12 cellular contexts compared by ENCODE assay signal in the genomic region with DNA sequence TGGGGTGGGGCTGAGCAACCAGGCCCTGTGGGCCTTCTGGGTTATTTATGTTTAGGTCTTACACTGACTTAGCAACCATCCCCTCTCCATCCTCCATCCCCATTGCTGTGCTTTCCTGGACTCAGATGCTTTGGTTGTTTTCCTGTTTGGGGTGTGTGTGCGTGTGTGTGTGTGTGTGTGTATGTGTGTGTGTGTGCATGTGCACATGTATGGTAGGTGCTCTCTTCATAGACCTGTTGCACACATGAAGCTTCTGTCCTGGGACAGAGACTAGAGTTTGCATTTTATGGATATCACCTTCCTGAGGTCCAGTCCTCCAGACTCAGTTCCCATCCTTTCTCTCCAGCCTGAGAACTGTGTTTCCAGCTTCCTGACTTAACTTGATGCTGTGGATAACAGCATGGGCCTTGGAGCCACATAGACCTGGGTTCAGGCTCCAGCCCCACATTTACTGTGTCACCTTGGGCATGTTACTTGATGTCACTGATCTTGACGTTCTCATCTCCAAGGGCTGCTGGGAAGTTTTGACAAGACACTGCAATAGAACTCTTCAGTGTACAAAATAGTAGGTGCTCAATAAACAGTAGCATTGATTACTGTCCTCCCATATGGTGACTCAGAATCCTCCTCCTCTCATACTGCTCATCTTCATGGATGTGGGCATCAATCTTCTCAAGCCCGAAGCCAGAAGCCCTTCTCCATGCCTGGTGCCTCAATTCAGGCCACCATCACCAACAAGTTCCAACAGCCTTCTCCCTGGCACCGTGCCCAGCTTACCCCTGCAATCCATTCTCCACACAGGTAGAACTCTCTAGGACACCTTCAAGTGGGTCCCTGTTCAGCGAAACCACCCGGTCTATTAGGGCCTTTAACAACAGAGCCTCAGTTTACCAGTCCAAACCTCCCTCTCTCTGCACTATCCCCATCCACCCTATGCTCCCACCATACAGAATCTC.
A peak's percentile ranks its signal among the peaks of the same experiment; 100 is the strongest.
DNase-seq lines count a peak whose midpoint lies in the region; ATAC-seq and TF ChIP-seq lines count a peak whose summit lies in the region.
"Had no signal": no experiment of that assay in that cellular context is flagged by ENCODE, and none has a peak within 500 bp of the region (broad histone marks: within the 10 kb centered on the region; RNA-seq: fewer than 3 reads in every experiment).

No MANE protein-coding gene starts in this region.

- no peaks in the 10 kb centered on the region for H3K27me3 ChIP-seq in RWPE2 (ENCODE audit: insufficient read depth, poor library complexity, severe bottlenecking)
- H3K27me3 ChIP-seq: MG63, upper lobe of left lung had no signal

- no peaks in the 10 kb centered on the region for H3K36me3 ChIP-seq in RWPE2 (ENCODE audit: low read depth)
- H3K36me3 ChIP-seq: MG63, upper lobe of left lung had no signal

- peaks cover 47% of the 10 kb centered on the region for H3K4me1 ChIP-seq in RWPE2 (ENCODE audit: insufficient read depth, poor library complexity, severe bottlenecking)

- no peaks in the 10 kb centered on the region for H3K27me3 Mint-ChIP-seq in activated T-cell treated with anti-CD3 and anti-CD28 coated beads, Interleukin-2, amount 50 U/mL, for 24 hours
- no peaks in the 10 kb centered on the region for H3K27me3 Mint-ChIP-seq in chondrocyte (ENCODE audit: low read depth)
- H3K27me3 Mint-ChIP-seq in stimulated activated naive B cell treated with anti-CD40 and anti-IgM and Interleukin-4, amounts not matched to agents 10 μg/mL and 1 μg/mL and 100 μg/mL, for 72 hours: no peaks in the 10 kb centered on the region

- peak overlapping the region; percentile 91 for H3K27ac Mint-ChIP-seq in activated T-cell treated with anti-CD3 and anti-CD28 coated beads, Interleukin-2, amount 50 U/mL, for 24 hours
- H3K27ac Mint-ChIP-seq in chondrocyte (ENCODE audit: unreplicated experiment): peak overlapping the region; percentile 67
- H3K27ac Mint-ChIP-seq in stimulated activated naive B cell treated with anti-CD40 and anti-IgM and Interleukin-4, amounts not matched to agents 10 μg/mL and 1 μg/mL and 100 μg/mL, for 72 hours: peak overlapping the region; percentile 94

- no peak overlapping the region for H3K4me3 Mint-ChIP-seq in activated T-cell treated with anti-CD3 and anti-CD28 coated beads, Interleukin-2, amount 50 U/mL, for 24 hours
- no peak overlapping the region for H3K4me3 Mint-ChIP-seq in chondrocyte (ENCODE audit: unreplicated experiment)
- H3K4me3 Mint-ChIP-seq in stimulated activated naive B cell treated with anti-CD40 and anti-IgM and Interleukin-4, amounts not matched to agents 10 μg/mL and 1 μg/mL and 100 μg/mL, for 72 hours: no peak overlapping the region

- no peaks in the 10 kb centered on the region for H3K9me3 ChIP-seq in RWPE2 (ENCODE audit: severe bottlenecking)
- H3K9me3 ChIP-seq: MG63, upper lobe of left lung had no signal

- TF ChIP-seq CTCF in RWPE2 (IDR thresholded peaks at IDR 0.05; ENCODE audit: poor library complexity, severe bottlenecking) (no peak), chondrocyte (IDR thresholded peaks at IDR 0.05) (no peak)

- H3K9me3 Mint-ChIP-seq in activated T-cell treated with anti-CD3 and anti-CD28 coated beads, Interleukin-2, amount 50 U/mL, for 24 hours: no peaks in the 10 kb centered on the region
- no peaks in the 10 kb centered on the region for H3K9me3 Mint-ChIP-seq in chondrocyte (ENCODE audit: low read depth)
- no peaks in the 10 kb centered on the region for H3K9me3 Mint-ChIP-seq in stimulated activated naive B cell treated with anti-CD40 and anti-IgM and Interleukin-4, amounts not matched to agents 10 μg/mL and 1 μg/mL and 100 μg/mL, for 72 hours

- peaks cover 84% of the 10 kb centered on the region for H3K4me1 Mint-ChIP-seq in activated T-cell treated with anti-CD3 and anti-CD28 coated beads, Interleukin-2, amount 50 U/mL, for 24 hours (ENCODE audit: low read depth)
- peaks cover 67% of the 10 kb centered on the region for H3K4me1 Mint-ChIP-seq in chondrocyte (ENCODE audit: low read depth)
- H3K4me1 Mint-ChIP-seq in stimulated activated naive B cell treated with anti-CD40 and anti-IgM and Interleukin-4, amounts not matched to agents 10 μg/mL and 1 μg/mL and 100 μg/mL, for 72 hours: peaks cover 68 to 88% of the 10 kb centered on the region in 2 donors

- ATAC-seq in RWPE2 (ENCODE audit: low read depth): no peak
- ATAC-seq in stimulated activated naive B cell treated with anti-CD40 and anti-IgM and Interleukin-4, amounts not matched to agents 10 μg/mL and 1 μg/mL and 100 μg/mL, for 72 hours (replicated peaks): no peak
- no peak for ATAC-seq in HG03432 (IDR thresholded peaks at IDR 0.05; ENCODE audit: unreplicated experiment)
- ATAC-seq in HG02571 (IDR thresholded peaks at IDR 0.05; ENCODE audit: unreplicated experiment): no peak

- no peak overlapping the region for H3K4me3 ChIP-seq in RWPE2 (ENCODE audit: severe bottlenecking)
- H3K4me3 ChIP-seq: MG63, skin epidermis, upper lobe of left lung had no signal

- H3K27ac ChIP-seq in RWPE2 (ENCODE audit: poor library complexity, severe bottlenecking): peak overlapping the region; percentile 65

- DNase-seq in activated T-cell treated with anti-CD3 and anti-CD28 coated beads, Interleukin-2, amount 50 U/mL, for 24 hours: no peak
- DNase-seq in activated T-cell treated with anti-CD3 and anti-CD28 coated beads, Interleukin-2, amount 50 U/mL, for 1 hour: no peak
- DNase-seq in RWPE2 (ENCODE audit: low spot score) (no peak), chondrocyte (ENCODE audit: low spot score) (no peak), SIG-M5 (lab: John Stamatoyannopoulos, UW) (no peak)
- no peak for DNase-seq in stimulated activated naive B cell treated with anti-CD40 and anti-IgM and Interleukin-4, amounts not matched to agents 10 μg/mL and 1 μg/mL and 100 μg/mL, for 72 hours
- DNase-seq: SHP77 treated with DMSO at 0.1 percent for 48 hours had no signal

- peaks cover 5% of the 10 kb centered on the region for H3K36me3 Mint-ChIP-seq in activated T-cell treated with anti-CD3 and anti-CD28 coated beads, Interleukin-2, amount 50 U/mL, for 24 hours (ENCODE audit: low read depth)
- no peaks in the 10 kb centered on the region for H3K36me3 Mint-ChIP-seq in chondrocyte (ENCODE audit: low read depth)
- H3K36me3 Mint-ChIP-seq in stimulated activated naive B cell treated with anti-CD40 and anti-IgM and Interleukin-4, amounts not matched to agents 10 μg/mL and 1 μg/mL and 100 μg/mL, for 72 hours: peaks cover 0 to 3% of the 10 kb centered on the region in 2 donors
